Comparison of ENCODE assay signal across 34 cellular contexts in genomic region chr10:18219096-18219495, GRCh38.
"Had no signal": no experiment of that assay in that cellular context is flagged by ENCODE, and none has a peak within 500 bp of the region (broad histone marks: within the 10 kb centered on the region; RNA-seq: fewer than 3 reads in every experiment).

No MANE protein-coding gene starts in this region.

- H3K9me3 Mint-ChIP-seq: activated B cell treated with CpG ODN at 0.5 μM for 24 hours; activated CD4-positive, alpha-beta memory T cell treated with anti-CD3 and anti-CD28 coated beads, Interleukin-2, amount 10 ng/mL, durations not matched to agents 7 days and 5 days; activated naive CD4-positive, alpha-beta T cell treated with anti-CD3 and anti-CD28 coated beads, Interleukin-2, amount 10 ng/mL, durations not matched to agents 7 days and 5 days; activated naive CD8-positive, alpha-beta T cell treated with anti-CD3 and anti-CD28 coated beads, Interleukin-2, amount 50 U/mL, for 24 hours; brain had no signal

- H3K9me3 ChIP-seq: Peyer's patch had no signal

- H3K4me3 Mint-ChIP-seq: activated B cell treated with CpG ODN at 0.5 μM for 24 hours; activated CD4-positive, alpha-beta memory T cell treated with anti-CD3 and anti-CD28 coated beads, Interleukin-2, amount 10 ng/mL, durations not matched to agents 7 days and 5 days; activated CD8-positive, alpha-beta memory T cell treated with anti-CD3 and anti-CD28 coated beads, Interleukin-2, amount 10 ng/mL, durations not matched to agents 7 days and 5 days; activated naive CD4-positive, alpha-beta T cell treated with anti-CD3 and anti-CD28 coated beads, Interleukin-2, amount 10 ng/mL, durations not matched to agents 7 days and 5 days; activated naive CD8-positive, alpha-beta T cell; activated naive CD8-positive, alpha-beta T cell treated with anti-CD3 and anti-CD28 coated beads, Interleukin-2, amount 50 U/mL, for 24 hours; brain had no signal

- H3K27me3 ChIP-seq: Peyer's patch had no signal

- H3K4me3 ChIP-seq: Peyer's patch had no signal

- ATAC-seq: activated CD8-positive, alpha-beta memory T cell treated with anti-CD3 and anti-CD28 coated beads, Interleukin-2, amount 10 ng/mL, durations not matched to agents 7 days and 5 days; activated naive CD8-positive, alpha-beta T cell treated with anti-CD3 and anti-CD28 coated beads, Interleukin-2, amount 50 U/mL, for 24 hours; PC-3 had no signal

- DNase-seq: activated B cell treated with CpG ODN at 0.5 μM for 24 hours; activated CD4-positive, alpha-beta memory T cell treated with anti-CD3 and anti-CD28 coated beads, Interleukin-2, amount 10 ng/mL, durations not matched to agents 7 days and 5 days; activated CD4-positive, alpha-beta T cell treated with anti-CD3 and anti-CD28 coated beads for 4 hours; activated CD4-positive, alpha-beta T cell treated with anti-CD3 and anti-CD28 coated beads, Interleukin-2, amount 50 U/mL, for 1 hour; activated CD4-positive, CD25-positive, alpha-beta regulatory T cell treated with anti-CD3 and anti-CD28 coated beads, Interleukin-2, amount 50 U/mL, for 72 hours; activated CD8-positive, alpha-beta memory T cell treated with anti-CD3 and anti-CD28 coated beads for 24 hours; activated CD8-positive, alpha-beta memory T cell treated with anti-CD3 and anti-CD28 coated beads, Interleukin-2, amount 10 ng/mL, durations not matched to agents 7 days and 5 days; activated CD8-positive, alpha-beta memory T cell treated with anti-CD3 and anti-CD28 coated beads, Interleukin-2, amount 50 U/mL, for 48 hours; activated effector memory CD4-positive, alpha-beta T cell treated with Interleukin-2 at 50 U/mL for 16 hours; activated naive CD4-positive, alpha-beta T cell treated with anti-CD3 and anti-CD28 coated beads, Interleukin-2, amount 10 ng/mL, durations not matched to agents 7 days and 5 days; activated naive CD8-positive, alpha-beta T cell treated with anti-CD3 and anti-CD28 coated beads, Interleukin-2, amount 50 U/mL, for 24 hours; activated T-cell treated with anti-CD3 and anti-CD28 coated beads, Interleukin-2, amount 50 U/mL, for 48 hours; anterior cingulate cortex; NCI-H1092 treated with DMSO at 0.1 percent for 48 hours; NCI-H1417; NCI-H146; NCI-H187; NCI-H2029 treated with DMSO at 0.1 percent for 48 hours; NCI-H2107; NCI-H2171; NCI-H510A; NCI-H526; NCI-H748 treated with DMSO at 0.1 percent for 48 hours; NK-92 treated with Interleukin-12 subunit alpha and Interleukin-12 subunit beta, amount 100 ng/mL, for 24 hours; PC-3; Peyer's patch; Right ventricle myocardium superior; SW 1271; T-helper 1 cell; T-helper 2 cell; T-helper 9 cell had no signal

- H3K4me1 ChIP-seq: Peyer's patch had no signal

- H3K36me3 ChIP-seq: Peyer's patch had no signal

- H3K4me1 Mint-ChIP-seq: activated B cell treated with CpG ODN at 0.5 μM for 24 hours; activated CD4-positive, alpha-beta memory T cell treated with anti-CD3 and anti-CD28 coated beads, Interleukin-2, amount 10 ng/mL, durations not matched to agents 7 days and 5 days; activated CD8-positive, alpha-beta memory T cell treated with anti-CD3 and anti-CD28 coated beads, Interleukin-2, amount 10 ng/mL, durations not matched to agents 7 days and 5 days; activated naive CD4-positive, alpha-beta T cell treated with anti-CD3 and anti-CD28 coated beads, Interleukin-2, amount 10 ng/mL, durations not matched to agents 7 days and 5 days; activated naive CD8-positive, alpha-beta T cell treated with anti-CD3 and anti-CD28 coated beads, Interleukin-2, amount 50 U/mL, for 24 hours had no signal

- H3K27ac ChIP-seq: Peyer's patch, VCaP had no signal

- H3K27ac Mint-ChIP-seq: activated B cell treated with CpG ODN at 0.5 μM for 24 hours; activated CD4-positive, alpha-beta memory T cell treated with anti-CD3 and anti-CD28 coated beads, Interleukin-2, amount 10 ng/mL, durations not matched to agents 7 days and 5 days; activated CD8-positive, alpha-beta memory T cell treated with anti-CD3 and anti-CD28 coated beads, Interleukin-2, amount 10 ng/mL, durations not matched to agents 7 days and 5 days; activated naive CD4-positive, alpha-beta T cell treated with anti-CD3 and anti-CD28 coated beads, Interleukin-2, amount 10 ng/mL, durations not matched to agents 7 days and 5 days; activated naive CD8-positive, alpha-beta T cell; activated naive CD8-positive, alpha-beta T cell treated with anti-CD3 and anti-CD28 coated beads, Interleukin-2, amount 50 U/mL, for 24 hours; brain had no signal

- H3K27me3 Mint-ChIP-seq: activated B cell treated with CpG ODN at 0.5 μM for 24 hours; activated CD4-positive, alpha-beta memory T cell treated with anti-CD3 and anti-CD28 coated beads, Interleukin-2, amount 10 ng/mL, durations not matched to agents 7 days and 5 days; activated CD8-positive, alpha-beta memory T cell treated with anti-CD3 and anti-CD28 coated beads, Interleukin-2, amount 10 ng/mL, durations not matched to agents 7 days and 5 days; activated naive CD4-positive, alpha-beta T cell treated with anti-CD3 and anti-CD28 coated beads, Interleukin-2, amount 10 ng/mL, durations not matched to agents 7 days and 5 days; activated naive CD8-positive, alpha-beta T cell treated with anti-CD3 and anti-CD28 coated beads, Interleukin-2, amount 50 U/mL, for 24 hours had no signal

- H3K36me3 Mint-ChIP-seq: activated CD8-positive, alpha-beta memory T cell treated with anti-CD3 and anti-CD28 coated beads, Interleukin-2, amount 10 ng/mL, durations not matched to agents 7 days and 5 days; activated naive CD4-positive, alpha-beta T cell treated with anti-CD3 and anti-CD28 coated beads, Interleukin-2, amount 10 ng/mL, durations not matched to agents 7 days and 5 days; activated naive CD8-positive, alpha-beta T cell; brain had no signal
